10 cellular contexts compared by ENCODE assay signal in the genomic region with DNA sequence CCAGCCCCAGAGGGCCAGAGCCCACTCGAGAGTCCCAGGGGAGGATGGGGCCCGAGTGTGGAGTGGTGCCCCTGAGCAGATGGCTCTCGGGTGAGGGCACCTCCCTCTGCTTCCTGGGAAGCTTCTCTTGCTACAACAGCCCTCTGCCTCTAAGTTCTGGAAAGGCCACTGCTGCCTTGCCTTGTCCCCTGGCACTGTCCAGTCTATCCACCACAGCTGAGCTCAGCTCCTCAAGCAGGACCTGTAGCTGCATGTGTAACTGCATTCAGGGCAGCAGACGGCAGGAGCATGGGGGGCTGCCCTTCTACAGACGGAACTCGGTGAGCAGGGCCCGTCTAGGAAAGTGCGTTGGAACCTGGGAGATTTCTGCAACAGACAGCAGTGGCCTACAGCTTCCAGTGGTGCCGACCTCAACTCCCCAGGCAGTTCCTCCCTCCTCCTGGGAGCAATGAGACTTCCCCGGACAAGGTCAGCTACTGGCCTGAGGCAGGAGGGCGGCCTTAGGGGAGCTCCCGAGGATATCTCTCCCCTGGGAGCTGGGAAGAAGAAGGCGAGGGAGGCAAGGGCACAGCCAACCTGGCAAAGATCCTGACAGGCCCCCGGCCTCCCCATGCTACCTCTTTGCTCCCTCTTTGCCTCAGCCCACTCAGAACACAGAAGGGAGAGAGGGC.
DNase-seq lines count a peak whose midpoint lies in the region; ATAC-seq, FAIRE-seq and TF ChIP-seq lines count a peak whose summit lies in the region.
"Had no signal": no experiment of that assay in that cellular context is flagged by ENCODE, and none has a peak within 500 bp of the region (broad histone marks: within the 10 kb centered on the region; RNA-seq: fewer than 3 reads in every experiment).

No MANE protein-coding gene starts in this region.

- no peaks in the 10 kb centered on the region for H3K9me3 Mint-ChIP-seq in WTC11

- peaks cover 8% of the 10 kb centered on the region for H3K36me3 ChIP-seq in cardiac muscle cell
- peaks cover 0 to 68% (median 41%) of the 10 kb centered on the region in 4 donors for H3K36me3 ChIP-seq in upper lobe of left lung

- intact Hi-C loops in Right ventricle myocardium superior (cut with DNase I): no loop called here

- no peaks in the 10 kb centered on the region for H3K27me3 Mint-ChIP-seq in WTC11 (ENCODE audit: low read depth)
- H3K27me3 Mint-ChIP-seq: activated CD4-positive, alpha-beta T cell treated with anti-CD3 and anti-CD28 coated beads for 36 hours had no signal

- H3K27me3 ChIP-seq in cardiac muscle cell: no peaks in the 10 kb centered on the region
- no peaks in the 10 kb centered on the region for H3K27me3 ChIP-seq in upper lobe of left lung

- no peak for FAIRE-seq in H54 (lab: Jason Lieb, UNC)
- FAIRE-seq: keratinocyte had no signal

- peaks cover 46% of the 10 kb centered on the region for H3K36me3 Mint-ChIP-seq in WTC11

- H3K4me3 ChIP-seq in cardiac muscle cell: no peak overlapping the region
- H3K4me3 ChIP-seq in upper lobe of left lung: no peak overlapping the region

- TF ChIP-seq CTCF in cardiac muscle cell (IDR thresholded peaks at IDR 0.05; ENCODE audit: low read depth, low read length): no peak
- no peak for TF ChIP-seq CTCF in WTC11 (IDR thresholded peaks at IDR 0.05)
- no peak for TF ChIP-seq CTCF in upper lobe of left lung (IDR thresholded peaks at IDR 0.05)

- peaks cover 26% of the 10 kb centered on the region for H3K4me1 Mint-ChIP-seq in WTC11

- no peak for TF ChIP-seq POLR2A in upper lobe of left lung (IDR thresholded peaks at IDR 0.05)
- no peak for TF ChIP-seq POLR2A in H54 (IDR thresholded peaks at IDR 0.05; ENCODE audit: low read depth, low read length)

- no peak for ATAC-seq in Right ventricle myocardium superior (ENCODE audit: poor library complexity)
- no peak for ATAC-seq in WTC11
- ATAC-seq in upper lobe of left lung (ENCODE audit: low FRiP score in 2 of 2): no peak
- no peak for ATAC-seq in HG02623 (IDR thresholded peaks at IDR 0.05; ENCODE audit: unreplicated experiment)

- DNase-seq in cardiac muscle cell (ENCODE audit: low read depth in 1 of 2, low spot score in 1 of 2): peak in 1 of 2 donors; percentile 44
- no peak for DNase-seq in Right ventricle myocardium superior
- no peak for DNase-seq in WTC11 (ENCODE audit: low spot score)
- DNase-seq in left kidney (ENCODE audit: low read depth, low spot score): peak; percentile 24
- DNase-seq in upper lobe of left lung: no peak
- DNase-seq in H54 (ENCODE audit: insufficient read length, low spot score): no peak
- no peak for DNase-seq in effector CD4-positive, alpha-beta T cell

- TF ChIP-seq EP300 in upper lobe of left lung (IDR thresholded peaks at IDR 0.05): no peak

- no peak overlapping the region for H3K4me3 Mint-ChIP-seq in WTC11
- H3K4me3 Mint-ChIP-seq: activated CD4-positive, alpha-beta T cell treated with anti-CD3 and anti-CD28 coated beads for 36 hours had no signal

- peak overlapping the region; percentile 95 for H3K27ac Mint-ChIP-seq in WTC11
- H3K27ac Mint-ChIP-seq: activated CD4-positive, alpha-beta T cell treated with anti-CD3 and anti-CD28 coated beads for 36 hours had no signal

- 81 to 86% methylated on average over 9 to 14 of the region's 14 CpGs for WGBS in upper lobe of left lung, 2 donors

- H3K9me3 ChIP-seq in cardiac muscle cell (ENCODE audit: low read depth) (no peaks in the 10 kb centered on the region), upper lobe of left lung (no peaks in the 10 kb centered on the region)

- CTCF ChIA-PET in WTC11 (lab: Charles Lee): interaction anchor here (0.5 to 3.5 kb wide), 21 partner anchors 9 to 672 kb away, joined by 3 to 42 read pairs (median 5); a partner anchor contains a TSS

- POLR2A ChIA-PET in WTC11 (lab: Charles Lee): no interaction called here

- peak overlapping the region; percentile 96 for H3K27ac ChIP-seq in cardiac muscle cell
- H3K27ac ChIP-seq in upper lobe of left lung: peak overlapping the region in 3 of 4 donors; percentile 7 to 76 (median 73)

- H3K4me1 ChIP-seq in cardiac muscle cell (ENCODE audit: low read depth) (peaks cover 47% of the 10 kb centered on the region), upper lobe of left lung (peaks cover 3 to 14% (median 10%) of the 10 kb centered on the region in 4 donors)

TF ChIP-seq in WTC11, 78 proteins besides CTCF, POLR2A, EP300 and RAD21:
- TF ChIP-seq, protein P1, sequence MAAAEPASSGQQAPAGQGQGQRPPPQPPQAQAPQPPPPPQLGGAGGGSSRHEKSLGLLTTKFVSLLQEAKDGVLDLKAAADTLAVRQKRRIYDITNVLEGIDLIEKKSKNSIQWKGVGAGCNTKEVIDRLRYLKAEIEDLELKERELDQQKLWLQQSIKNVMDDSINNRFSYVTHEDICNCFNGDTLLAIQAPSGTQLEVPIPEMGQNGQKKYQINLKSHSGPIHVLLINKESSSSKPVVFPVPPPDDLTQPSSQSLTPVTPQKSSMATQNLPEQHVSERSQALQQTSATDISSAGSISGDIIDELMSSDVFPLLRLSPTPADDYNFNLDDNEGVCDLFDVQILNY (CRISPR knock-in tag; IDR thresholded peaks at IDR 0.05): 0 out of 2 replicates have a peak, but pooled peaks have one; percentile 37
- TF ChIP-seq, protein P2, sequence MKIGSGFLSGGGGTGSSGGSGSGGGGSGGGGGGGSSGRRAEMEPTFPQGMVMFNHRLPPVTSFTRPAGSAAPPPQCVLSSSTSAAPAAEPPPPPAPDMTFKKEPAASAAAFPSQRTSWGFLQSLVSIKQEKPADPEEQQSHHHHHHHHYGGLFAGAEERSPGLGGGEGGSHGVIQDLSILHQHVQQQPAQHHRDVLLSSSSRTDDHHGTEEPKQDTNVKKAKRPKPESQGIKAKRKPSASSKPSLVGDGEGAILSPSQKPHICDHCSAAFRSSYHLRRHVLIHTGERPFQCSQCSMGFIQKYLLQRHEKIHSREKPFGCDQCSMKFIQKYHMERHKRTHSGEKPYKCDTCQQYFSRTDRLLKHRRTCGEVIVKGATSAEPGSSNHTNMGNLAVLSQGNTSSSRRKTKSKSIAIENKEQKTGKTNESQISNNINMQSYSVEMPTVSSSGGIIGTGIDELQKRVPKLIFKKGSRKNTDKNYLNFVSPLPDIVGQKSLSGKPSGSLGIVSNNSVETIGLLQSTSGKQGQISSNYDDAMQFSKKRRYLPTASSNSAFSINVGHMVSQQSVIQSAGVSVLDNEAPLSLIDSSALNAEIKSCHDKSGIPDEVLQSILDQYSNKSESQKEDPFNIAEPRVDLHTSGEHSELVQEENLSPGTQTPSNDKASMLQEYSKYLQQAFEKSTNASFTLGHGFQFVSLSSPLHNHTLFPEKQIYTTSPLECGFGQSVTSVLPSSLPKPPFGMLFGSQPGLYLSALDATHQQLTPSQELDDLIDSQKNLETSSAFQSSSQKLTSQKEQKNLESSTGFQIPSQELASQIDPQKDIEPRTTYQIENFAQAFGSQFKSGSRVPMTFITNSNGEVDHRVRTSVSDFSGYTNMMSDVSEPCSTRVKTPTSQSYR (CRISPR knock-in tag; IDR thresholded peaks at IDR 0.05): no peak
